In the genomic region with DNA sequence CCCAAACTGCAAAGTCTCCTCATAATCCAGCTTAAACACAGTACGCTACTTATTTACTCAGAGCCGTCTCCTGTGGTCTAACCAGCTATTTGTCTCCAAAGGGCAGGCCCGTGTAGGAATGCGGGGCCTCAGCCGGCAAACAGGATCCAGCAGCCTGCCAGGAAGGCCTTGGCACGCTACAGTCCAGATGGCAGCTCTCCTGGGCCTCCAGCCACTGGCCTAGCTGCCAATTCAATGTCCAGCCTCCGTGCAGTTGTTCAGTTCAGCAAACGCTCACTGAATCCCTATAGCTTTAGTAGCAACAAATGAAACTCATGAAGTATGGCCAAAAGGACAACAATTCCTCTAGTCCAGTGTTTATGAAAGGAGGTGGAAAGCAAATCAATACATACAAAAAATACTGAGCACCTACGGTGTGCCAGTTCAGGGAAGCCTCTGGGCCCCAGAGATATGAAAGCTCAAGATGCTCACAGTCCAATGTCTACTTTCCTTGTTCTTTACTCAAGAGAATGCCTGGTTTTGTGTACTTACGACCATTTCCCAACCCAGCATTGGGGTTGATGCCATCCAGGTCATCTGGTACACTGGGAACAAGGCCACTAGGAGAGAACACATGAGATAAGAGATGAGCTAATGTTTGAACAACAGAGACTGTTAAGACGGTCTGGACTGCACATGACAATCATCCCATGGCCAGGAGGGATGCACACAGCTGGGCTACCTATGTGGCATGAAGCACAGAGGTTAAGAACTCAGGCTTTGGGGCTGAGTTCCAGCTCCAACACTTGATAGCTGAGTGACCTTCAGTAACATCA, we compare ENCODE assay signal across 9 cellular contexts. TPM values are rescaled to one million over a fixed set of nuclear protein-coding genes. Genes with fewer than 3 reads are reported as not detected.
DNase-seq lines count a peak whose midpoint lies in the region; ATAC-seq and TF ChIP-seq lines count a peak whose summit lies in the region.
"Had no signal": no experiment of that assay in that cellular context is flagged by ENCODE, and none has a peak within 500 bp of the region (broad histone marks: within the 10 kb centered on the region; RNA-seq: fewer than 3 reads in every experiment).

No MANE protein-coding gene starts in this region.

- H3K4me3 Mint-ChIP-seq in brain: peak overlapping the region in 2 of 5 experiments; percentile 52 to 72
- H3K4me3 Mint-ChIP-seq: naive thymus-derived CD8-positive, alpha-beta T cell had no signal

- H2AFZ ChIP-seq in hepatocyte (no peak overlapping the region), neuronal stem cell (ENCODE audit: low read length) (no peak overlapping the region)

- no peaks in the 10 kb centered on the region for H4K20me1 ChIP-seq in hepatocyte (ENCODE audit: insufficient read depth, poor library complexity, severe bottlenecking)

- peaks cover 42% of the 10 kb centered on the region for H3K79me2 ChIP-seq in hepatocyte

- no peak overlapping the region for H2BK120ac ChIP-seq in neuronal stem cell (ENCODE audit: low read depth, low read length)

- H3K36me3 ChIP-seq in hepatocyte (replicated peaks; ENCODE audit: insufficient read depth, low read depth) (no peaks in the 10 kb centered on the region), neuronal stem cell (replicated peaks in 1 of 2; ENCODE audit: control insufficient read depth in 2 of 2, insufficient read depth in 2 of 2, low read length in 2 of 2) (peaks cover 39 to 74% of the 10 kb centered on the region in 2 donors)

- H3K4me2 ChIP-seq in hepatocyte (peak overlapping the region; percentile 43), neuronal stem cell (ENCODE audit: insufficient read depth, low read length, poor library complexity, severe bottlenecking) (no peak overlapping the region)

- no peaks in the 10 kb centered on the region for H3K27me3 ChIP-seq in hepatocyte
- H3K27me3 ChIP-seq in neuronal stem cell (ENCODE audit: control insufficient read depth in 3 of 3, insufficient read depth in 3 of 3, low read depth in 1 of 3, low read length in 3 of 3): no peaks in the 10 kb centered on the region

- ATAC-seq in sciatic nerve: peak; percentile 72
- ATAC-seq: naive thymus-derived CD8-positive, alpha-beta T cell had no signal

- no peak overlapping the region for H4K91ac ChIP-seq in neuronal stem cell (ENCODE audit: low read depth, low read length, poor library complexity)

- WGBS in hepatocyte (ENCODE audit: low lambda C conversion rate, missing lambda C conversion rate): 61% methylated on average over 11 of the region's 11 CpGs
- no CpG with 5 or more reads among the region's 11 CpGs for WGBS in neuronal stem cell (ENCODE audit: extremely low coverage in 2 of 2, insufficient read length in 2 of 2, insufficient replicate concordance in 1 of 2), 2 donors

- H3K79me1 ChIP-seq in neuronal stem cell (ENCODE audit: low read depth, low read length): peaks cover 3% of the 10 kb centered on the region

- no peak overlapping the region for H3K23ac ChIP-seq in neuronal stem cell (ENCODE audit: low read depth, low read length, poor library complexity)

- H3K18ac ChIP-seq in neuronal stem cell (ENCODE audit: low read length): no peak overlapping the region

- H3K27ac ChIP-seq in hepatocyte (peak overlapping the region; percentile 89), neuronal stem cell (replicated peaks; ENCODE audit: low read length) (no peak overlapping the region)

- H4K8ac ChIP-seq in neuronal stem cell (ENCODE audit: low read depth, low read length): no peak overlapping the region

- intact Hi-C loops in sciatic nerve (cut with DNase I): no loop called here

- peak; percentile 92 for DNase-seq in GM03348 (ENCODE audit: low spot score)
- peak; percentile 64 for DNase-seq in hepatocyte (ENCODE audit: low spot score)
- no peak for DNase-seq in sciatic nerve (ENCODE audit: low spot score)
- no peak for DNase-seq in stimulated activated CD8-positive, alpha-beta memory T cell treated with anti-CD3 and anti-CD28 coated beads, Interleukin-4, amount 100 ng/mL, for 48 hours
- no peak for DNase-seq in DMS79 (lab: John Stamatoyannopoulos, UW)
- no peak for DNase-seq in neuronal stem cell (ENCODE audit: low spot score)
- DNase-seq in DMS153 treated with DMSO at 0.1 percent for 48 hours (lab: John Stamatoyannopoulos, UW; ENCODE audit: unreplicated experiment): no peak
- DNase-seq: naive thymus-derived CD8-positive, alpha-beta T cell had no signal

- no peaks in the 10 kb centered on the region for H3K27me3 Mint-ChIP-seq in brain
- H3K27me3 Mint-ChIP-seq: naive thymus-derived CD8-positive, alpha-beta T cell had no signal

- no peak overlapping the region for H3K4ac ChIP-seq in neuronal stem cell (ENCODE audit: low read length)

- H3K27ac Mint-ChIP-seq in brain: peak overlapping the region in 4 of 5 experiments; percentile 18 to 96 (median 76)
- H3K27ac Mint-ChIP-seq: naive thymus-derived CD8-positive, alpha-beta T cell had no signal

- no peaks in the 10 kb centered on the region for H3K9me3 Mint-ChIP-seq in brain
- H3K9me3 Mint-ChIP-seq: naive thymus-derived CD8-positive, alpha-beta T cell had no signal

- H3K9ac ChIP-seq in neuronal stem cell (ENCODE audit: low read depth, low read length, poor library complexity): no peak overlapping the region

- no peak overlapping the region for H2BK15ac ChIP-seq in neuronal stem cell (ENCODE audit: low read length)

- H3K4me1 ChIP-seq in hepatocyte (ENCODE audit: insufficient read depth) (peaks cover 20% of the 10 kb centered on the region), neuronal stem cell (ENCODE audit: control insufficient read depth in 2 of 2, insufficient read depth in 1 of 2, low read depth in 1 of 2, low read length in 2 of 2) (no peaks in the 10 kb centered on the region)

- H3K9me3 ChIP-seq in hepatocyte (ENCODE audit: low read depth) (no peaks in the 10 kb centered on the region), neuronal stem cell (replicated peaks in 1 of 2; ENCODE audit: control insufficient read depth in 2 of 2, insufficient read depth in 1 of 2, low read depth in 1 of 2, low read length in 2 of 2) (no peaks in the 10 kb centered on the region)

- H3K36me3 Mint-ChIP-seq in brain: peaks cover 53% of the 10 kb centered on the region

- H2BK5ac ChIP-seq in neuronal stem cell (ENCODE audit: low read length): no peak overlapping the region

- H2BK12ac ChIP-seq in neuronal stem cell (ENCODE audit: low read length): no peak overlapping the region

- H3K9me2 ChIP-seq in hepatocyte (replicated peaks; ENCODE audit: insufficient read depth): no peaks in the 10 kb centered on the region

- H3K14ac ChIP-seq in neuronal stem cell (ENCODE audit: low read length): no peak overlapping the region

- peaks cover 29% of the 10 kb centered on the region for H3K4me1 Mint-ChIP-seq in brain

- H3K4me3 ChIP-seq in hepatocyte (no peak overlapping the region), neuronal stem cell (ENCODE audit: low read length in 2 of 2) (no peak overlapping the region)

- H2AK5ac ChIP-seq in neuronal stem cell (ENCODE audit: low read depth, low read length): no peak overlapping the region

- TF ChIP-seq CTCF in brain (conservative IDR thresholded peaks at IDR 0.05) (no peak), hepatocyte (IDR thresholded peaks at IDR 0.05; ENCODE audit: poor library complexity) (no peak)

RNA-seq across cellular contexts. Expression of a gene that starts 8.3 kb away (rescaled TPM):
- polyA plus RNA-seq in brain (ENCODE audit: insufficient read depth, low read depth, low replicate concordance) (74.1 TPM), hepatocyte (23.9 and 28.8 TPM in 2 replicates)
- total RNA-seq in hepatocyte (28.0 and 30.9 TPM in 2 replicates), sciatic nerve (80.6 TPM)
- 34.3 TPM for polyA plus RNA-seq in neuronal stem cell (2013, experiment 1 of 2)
- 34.0 TPM for polyA plus RNA-seq in neuronal stem cell (2013, experiment 2 of 2)

Comparison
In these comparisons a context has a peak if more than half of its experiments do, and no peak if none do; other contexts are left out.
1. DNase-seq: peak in GM03348 (single experiment) and hepatocyte (single experiment); none in sciatic nerve (single experiment), stimulated activated CD8-positive, alpha-beta memory T cell treated with anti-CD3 and anti-CD28 coated beads, Interleukin-4, amount 100 ng/mL, for 48 hours (single experiment), DMS79 (single experiment), neuronal stem cell (single experiment) and DMS153 treated with DMSO at 0.1 percent for 48 hours (single experiment).